In genomic region chr1:185798505-185798904, GRCh38 we compare ENCODE assay signal across 28 cellular contexts.
"Had no signal": no experiment of that assay in that cellular context is flagged by ENCODE, and none has a peak within 500 bp of the region (broad histone marks: within the 10 kb centered on the region; RNA-seq: fewer than 3 reads in every experiment).

No MANE protein-coding gene starts in this region.

- H3K4me1 Mint-ChIP-seq: naive B cell had no signal

- H3K27ac ChIP-seq: colonic mucosa, epithelial cell of prostate, esophagus squamous epithelium, gastrocnemius medialis, heart right ventricle, left lung, lower lobe of right lung had no signal

- H3K36me3 Mint-ChIP-seq: naive B cell had no signal

- H3K9me3 ChIP-seq: colonic mucosa, gastrocnemius medialis, mucosa of descending colon had no signal

- H3K27ac Mint-ChIP-seq: dendritic cell treated with granulocyte-macrophage colony-stimulating factor and Interleukin-4, amounts not matched to agents 40 ng/mL and 50 ng/mL, for 4 days; effector memory CD8-positive, alpha-beta T cell; endodermal cell; mesothelial cell of epicardium had no signal

- FAIRE-seq: endometrium, islet of Langerhans, keratinocyte had no signal

- DNase-seq: colonic mucosa; cortex of kidney; effector CD8-positive, alpha-beta T cell; effector memory CD8-positive, alpha-beta T cell; endodermal cell; erythroblast; esophagus squamous epithelium; foreskin fibroblast; foreskin melanocyte; gastrocnemius medialis; glutamatergic neuron; head of caudate nucleus; heart right ventricle; hippocampal formation; left cardiac atrium; left lung; left ventricle myocardium superior; lower lobe of right lung; mesenchymal stem cell; mucosa of descending colon; naive B cell had no signal

- H3K36me3 ChIP-seq: colonic mucosa, esophagus squamous epithelium, gastrocnemius medialis, heart right ventricle, left lung, lower lobe of right lung had no signal

- H3K4me3 Mint-ChIP-seq: dendritic cell treated with granulocyte-macrophage colony-stimulating factor and Interleukin-4, amounts not matched to agents 40 ng/mL and 50 ng/mL, for 4 days; effector memory CD8-positive, alpha-beta T cell; endodermal cell; mesothelial cell of epicardium; naive B cell had no signal

- H3K27me3 ChIP-seq: colonic mucosa, esophagus squamous epithelium, gastrocnemius medialis, heart right ventricle, left lung had no signal

- H3K4me3 ChIP-seq: colonic mucosa, esophagus squamous epithelium, gastrocnemius medialis, heart right ventricle, left lung, lower lobe of right lung, mucosa of descending colon had no signal

- H3K27me3 Mint-ChIP-seq: dendritic cell treated with granulocyte-macrophage colony-stimulating factor and Interleukin-4, amounts not matched to agents 40 ng/mL and 50 ng/mL, for 4 days; effector memory CD8-positive, alpha-beta T cell; naive B cell had no signal

- H3K4me1 ChIP-seq: colonic mucosa, esophagus squamous epithelium, gastrocnemius medialis, left lung, lower lobe of right lung had no signal

- ATAC-seq: effector memory CD8-positive, alpha-beta T cell; esophagus mucosa; gastrocnemius medialis; heart right ventricle; left cardiac atrium; left lung; left ventricle myocardium superior; lower lobe of right lung; mucosa of descending colon had no signal
